ENCODE assay signal across 8 cellular contexts in the genomic region with DNA sequence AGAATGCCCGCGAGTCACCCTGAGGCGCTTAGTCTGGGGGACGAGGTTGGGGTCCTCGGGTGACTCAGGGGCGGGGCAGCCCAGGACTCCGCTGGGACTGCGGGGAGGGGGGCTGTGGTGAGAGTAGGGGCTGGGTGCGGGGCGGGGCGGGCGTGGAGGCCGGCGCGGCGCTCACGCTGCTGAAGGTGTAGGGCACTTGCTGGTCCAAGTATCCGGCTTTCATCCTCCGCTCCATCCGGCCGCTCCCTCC. TPM values are rescaled to one million over a fixed set of nuclear protein-coding genes. Genes with fewer than 3 reads are reported as not detected.
DNase-seq lines count a peak whose midpoint lies in the region; ATAC-seq and TF ChIP-seq lines count a peak whose summit lies in the region.

No MANE protein-coding gene starts in this region.

- H3K27ac ChIP-seq in CD4-positive, alpha-beta memory T cell (ENCODE audit: low read depth, low read length), result no peak overlapping the region
- H3K27ac ChIP-seq in left ventricle myocardium inferior (replicated peaks) (no peak overlapping the region), smooth muscle cell (ENCODE audit: low read depth) (no peak overlapping the region)

- 8% methylated on average over 5 of the region's 21 CpGs for WGBS in smooth muscle cell (ENCODE audit: low lambda C conversion rate)

- peaks cover 24% of the 10 kb centered on the region for H3K4me1 ChIP-seq in CD4-positive, alpha-beta memory T cell (ENCODE audit: insufficient read depth, low read length)
- H3K4me1 ChIP-seq in left ventricle myocardium inferior (peaks cover 44% of the 10 kb centered on the region), smooth muscle cell (ENCODE audit: low read depth) (peaks cover 31% of the 10 kb centered on the region)

- no peaks in the 10 kb centered on the region for H3K36me3 Mint-ChIP-seq in CD4-positive, alpha-beta memory T cell
- no peaks in the 10 kb centered on the region for H3K36me3 Mint-ChIP-seq in activated T-helper 2 cell treated with anti-CD3 and anti-CD28 coated beads, Interferon-gamma antibody, Interleukin-2, Interleukin-4, amounts not matched to agents 10 μg/mL and 5 μg/mL and 100 μg/mL, durations not matched to agents 14 hours and 24 hours and 36 hours (ENCODE audit: low read depth)

- CTCF ChIA-PET in CD4-positive, alpha-beta memory T cell (lab: Charles Lee; ENCODE audit: partially characterized antibody), result no interaction called here

- H3K9me3 ChIP-seq in CD4-positive, alpha-beta memory T cell (ENCODE audit: control insufficient read depth in 1 of 2, low read length in 2 of 2), result no peaks in the 10 kb centered on the region
- H3K9me3 ChIP-seq in left ventricle myocardium inferior (replicated peaks), result no peaks in the 10 kb centered on the region
- no peaks in the 10 kb centered on the region for H3K9me3 ChIP-seq in smooth muscle cell (replicated peaks; ENCODE audit: low read depth)

- peak overlapping the region; percentile 97 for H3K4me2 ChIP-seq in smooth muscle cell

- H3K4me3 Mint-ChIP-seq in CD4-positive, alpha-beta memory T cell, result peak overlapping the region; percentile 65 to 90 (median 82)
- peak overlapping the region; percentile 90 for H3K4me3 Mint-ChIP-seq in activated T-helper 2 cell treated with anti-CD3 and anti-CD28 coated beads, Interferon-gamma antibody, Interleukin-2, Interleukin-4, amounts not matched to agents 10 μg/mL and 5 μg/mL and 100 μg/mL, durations not matched to agents 14 hours and 24 hours and 36 hours (ENCODE audit: low read depth)

- peak overlapping the region in 1 of 2 donors; percentile 43 for H3K4me3 ChIP-seq in CD4-positive, alpha-beta memory T cell (ENCODE audit: low read length in 2 of 2)
- H3K4me3 ChIP-seq in left ventricle myocardium inferior (peak overlapping the region; percentile 77), smooth muscle cell (peak overlapping the region; percentile 71)

- peak; percentile 6 for ATAC-seq in HG03442 (IDR thresholded peaks at IDR 0.05; ENCODE audit: unreplicated experiment)

- peak overlapping the region; percentile 77 for H2AFZ ChIP-seq in smooth muscle cell (ENCODE audit: low read depth)

- in situ Hi-C loops in GM13976 (cut with MboI; ENCODE audit: low sequenced_read_pairs, unreplicated experiment), result no loop called here

- H3F3A ChIP-seq in smooth muscle cell (ENCODE audit: low read depth), result no peaks in the 10 kb centered on the region

- H3K4me1 Mint-ChIP-seq in CD4-positive, alpha-beta memory T cell, result peaks cover 12 to 26% (median 20%) of the 10 kb centered on the region in 4 donors
- H3K4me1 Mint-ChIP-seq in activated T-helper 2 cell treated with anti-CD3 and anti-CD28 coated beads, Interferon-gamma antibody, Interleukin-2, Interleukin-4, amounts not matched to agents 10 μg/mL and 5 μg/mL and 100 μg/mL, durations not matched to agents 14 hours and 24 hours and 36 hours (ENCODE audit: low read depth), result peaks cover 19% of the 10 kb centered on the region

- no peak for TF ChIP-seq CTCF in left ventricle myocardium inferior (IDR thresholded peaks at IDR 0.05; ENCODE audit: borderline replicate concordance)
- TF ChIP-seq CTCF in smooth muscle cell (IDR thresholded peaks at IDR 0.05; ENCODE audit: borderline replicate concordance, insufficient read depth, poor library complexity, severe bottlenecking), result no peak
- TF ChIP-seq CTCF in GM13976 (IDR thresholded peaks at IDR 0.05; ENCODE audit: borderline replicate concordance, control extremely low read depth, extremely low read depth, insufficient read depth, missing control alignments), result no peak

- POLR2A ChIA-PET in CD4-positive, alpha-beta memory T cell (lab: Charles Lee; ENCODE audit: partially characterized antibody), result interaction anchor here (1.0 kb wide), 1 partner anchor 9 kb away, joined by 4 read pairs; no protein-coding TSS in a partner anchor

- H3K27me3 Mint-ChIP-seq in CD4-positive, alpha-beta memory T cell, result peaks cover 37 to 47% of the 10 kb centered on the region in 2 donors
- peaks cover 43% of the 10 kb centered on the region for H3K27me3 Mint-ChIP-seq in activated T-helper 2 cell treated with anti-CD3 and anti-CD28 coated beads, Interferon-gamma antibody, Interleukin-2, Interleukin-4, amounts not matched to agents 10 μg/mL and 5 μg/mL and 100 μg/mL, durations not matched to agents 14 hours and 24 hours and 36 hours (ENCODE audit: low read depth)

- H3K27me3 ChIP-seq in CD4-positive, alpha-beta memory T cell (ENCODE audit: insufficient read depth, low read length), result peaks cover 31% of the 10 kb centered on the region
- H3K27me3 ChIP-seq in left ventricle myocardium inferior (ENCODE audit: low read depth), result peaks cover 22% of the 10 kb centered on the region
- no peaks in the 10 kb centered on the region for H3K27me3 ChIP-seq in smooth muscle cell (ENCODE audit: low read depth)

- intact Hi-C loops in CD4-positive, alpha-beta memory T cell (cut with micrococcal nuclease), result no loop called here
- intact Hi-C loops in activated T-helper 2 cell treated with anti-CD3 and anti-CD28 coated beads, Interferon-gamma antibody, Interleukin-2, Interleukin-4, amounts not matched to agents 10 μg/mL and 5 μg/mL and 100 μg/mL, durations not matched to agents 14 hours and 24 hours and 36 hours (cut with micrococcal nuclease), result loop anchor here (10.0 kb wide), 1 partner anchor 151 kb away; the partner anchor contains the start of gene ARL4D
- intact Hi-C loops in left ventricle myocardium inferior (cut with micrococcal nuclease), result no loop called here

- H4K20me1 ChIP-seq in smooth muscle cell (ENCODE audit: low read depth), result no peaks in the 10 kb centered on the region

- H3K27ac Mint-ChIP-seq in CD4-positive, alpha-beta memory T cell, result peak overlapping the region in 2 of 7 donors; percentile 72 to 75
- no peak overlapping the region for H3K27ac Mint-ChIP-seq in activated T-helper 2 cell treated with anti-CD3 and anti-CD28 coated beads, Interferon-gamma antibody, Interleukin-2, Interleukin-4, amounts not matched to agents 10 μg/mL and 5 μg/mL and 100 μg/mL, durations not matched to agents 14 hours and 24 hours and 36 hours

- no peaks in the 10 kb centered on the region for H3K79me2 ChIP-seq in smooth muscle cell (ENCODE audit: low read depth)

- no peaks in the 10 kb centered on the region for H3K9me3 Mint-ChIP-seq in CD4-positive, alpha-beta memory T cell
- no peaks in the 10 kb centered on the region for H3K9me3 Mint-ChIP-seq in activated T-helper 2 cell treated with anti-CD3 and anti-CD28 coated beads, Interferon-gamma antibody, Interleukin-2, Interleukin-4, amounts not matched to agents 10 μg/mL and 5 μg/mL and 100 μg/mL, durations not matched to agents 14 hours and 24 hours and 36 hours

- H3K9ac ChIP-seq in smooth muscle cell (ENCODE audit: low read depth), result peak overlapping the region; percentile 66

- peak in 4 of 5 donors; percentile 8 to 43 (median 24) for DNase-seq in CD4-positive, alpha-beta memory T cell
- peak; percentile 24 for DNase-seq in activated T-helper 2 cell treated with anti-CD3 and anti-CD28 coated beads, Interferon-gamma antibody, Interleukin-2, Interleukin-4, amounts not matched to agents 10 μg/mL and 5 μg/mL and 100 μg/mL, durations not matched to agents 14 hours and 24 hours and 36 hours (ENCODE audit: low spot score)
- DNase-seq in left ventricle myocardium inferior (peak; percentile 29), smooth muscle cell (lab: John Stamatoyannopoulos, UW; ENCODE audit: unreplicated experiment) (peak; percentile 34), GF-D8 (lab: John Stamatoyannopoulos, UW) (no peak), GM13976 (ENCODE audit: low spot score) (no peak), NCI-H2196 (lab: John Stamatoyannopoulos, UW; ENCODE audit: unreplicated experiment) (no peak)

- H3K36me3 ChIP-seq in CD4-positive, alpha-beta memory T cell (ENCODE audit: insufficient read depth, low read length), result no peaks in the 10 kb centered on the region
- H3K36me3 ChIP-seq in left ventricle myocardium inferior, result no peaks in the 10 kb centered on the region
- H3K36me3 ChIP-seq in smooth muscle cell (ENCODE audit: low read depth), result no peaks in the 10 kb centered on the region

RNA-seq across cellular contexts. Expression of gene ETV4, which starts 0.8 kb away (rescaled TPM):
- not detected for total RNA-seq in CD4-positive, alpha-beta memory T cell
- not detected for polyA plus RNA-seq in CD4-positive, alpha-beta memory T cell
- total RNA-seq in activated T-helper 2 cell treated with anti-CD3 and anti-CD28 coated beads, Interferon-gamma antibody, Interleukin-2, Interleukin-4, amounts not matched to agents 10 μg/mL and 5 μg/mL and 100 μg/mL, durations not matched to agents 14 hours and 24 hours and 36 hours, result 11.0 and 12.8 TPM in 2 replicates
- total RNA-seq in left ventricle myocardium inferior, result 0.60 TPM
- total RNA-seq in smooth muscle cell, result 14.2 and 21.7 TPM in 2 replicates
- 32.9 and 33.5 TPM in 2 replicates for polyA plus RNA-seq in smooth muscle cell

Comparison
In these comparisons a context has a peak if more than half of its experiments do, and no peak if none do; other contexts are left out.
1. DNase-seq: peak in CD4-positive, alpha-beta memory T cell (4 of 5), activated T-helper 2 cell treated with anti-CD3 and anti-CD28 coated beads, Interferon-gamma antibody, Interleukin-2, Interleukin-4, amounts not matched to agents 10 μg/mL and 5 μg/mL and 100 μg/mL, durations not matched to agents 14 hours and 24 hours and 36 hours (single experiment), left ventricle myocardium inferior (single experiment) and smooth muscle cell (single experiment); none in GF-D8 (single experiment), GM13976 (single experiment) and NCI-H2196 (single experiment).